In the genomic region with DNA sequence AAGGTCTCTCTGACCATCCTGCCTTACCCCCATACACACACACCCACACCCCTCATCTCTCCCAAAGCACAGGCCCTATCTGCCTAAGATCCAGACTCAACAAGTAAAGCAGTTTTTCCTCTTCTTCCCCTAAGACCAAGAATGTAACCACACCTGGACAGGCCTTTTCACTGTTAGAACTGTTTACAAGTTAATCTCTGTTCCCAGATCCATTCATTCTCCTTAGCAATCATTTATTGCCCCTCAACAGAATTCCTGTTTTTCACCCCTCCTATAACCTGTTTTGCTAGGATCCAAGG, we compare ENCODE assay signal across 20 cellular contexts. TPM values are rescaled to one million over a fixed set of nuclear protein-coding genes. Genes with fewer than 3 reads are reported as not detected.
DNase-seq lines count a peak whose midpoint lies in the region; ATAC-seq, FAIRE-seq and TF ChIP-seq lines count a peak whose summit lies in the region.
"Had no signal": no experiment of that assay in that cellular context is flagged by ENCODE, and none has a peak within 500 bp of the region (broad histone marks: within the 10 kb centered on the region; RNA-seq: fewer than 3 reads in every experiment).

No MANE protein-coding gene starts in this region.

- peaks cover 4% of the 10 kb centered on the region for H3K36me3 Mint-ChIP-seq in astrocyte (ENCODE audit: low read depth, unreplicated experiment)
- H3K36me3 Mint-ChIP-seq: CD4-positive, CD25-positive, alpha-beta regulatory T cell had no signal

- H3K79me1 ChIP-seq in IMR-90 (ENCODE audit: low read depth in 1 of 2, low read length in 2 of 2) = peaks cover 0 to 2% of the 10 kb centered on the region in 2 experiments; a peak in 1 of 4 replicates

- H3K9ac ChIP-seq in IMR-90 (ENCODE audit: low read depth, low read length) (no peak overlapping the region), astrocyte (ENCODE audit: low read length) (no peak overlapping the region), iPS-18a (ENCODE audit: low read length) (peak overlapping the region; percentile 9)

- no TSS peak for BruUV-seq in IMR-90 (replicated peaks; lab: Mats Ljungman, UMichigan)

- H4K5ac ChIP-seq in IMR-90 (ENCODE audit: low read depth, low read length) = no peak overlapping the region

- FAIRE-seq in astrocyte (lab: Jason Lieb, UNC) = no peak

- H3K4me3 ChIP-seq in IMR-90 (ENCODE audit: insufficient read depth, low read depth, low read length) = no peak overlapping the region
- no peak overlapping the region for H3K4me3 ChIP-seq in astrocyte (ENCODE audit: insufficient read depth, low read depth, low read length)
- H3K4me3 ChIP-seq in iPS-18a (ENCODE audit: low read length) = no peak overlapping the region
- H3K4me3 ChIP-seq in thyroid gland (replicated peaks in 1 of 3) = no peak overlapping the region
- no peak overlapping the region for H3K4me3 ChIP-seq in vagina
- H3K4me3 ChIP-seq: PC-9, SK-N-MC had no signal

- H3K9me3 ChIP-seq in IMR-90 (ENCODE audit: control insufficient read depth, insufficient read depth, low read length) (no peaks in the 10 kb centered on the region), astrocyte (ENCODE audit: insufficient read depth, low read depth, low read length) (no peaks in the 10 kb centered on the region), iPS-18a (ENCODE audit: control insufficient read depth, low read depth, low read length) (no peaks in the 10 kb centered on the region), thyroid gland (no peaks in the 10 kb centered on the region), vagina (no peaks in the 10 kb centered on the region)

- H4K8ac ChIP-seq in IMR-90 (ENCODE audit: low read depth in 2 of 2, low read length in 2 of 2) = no peak overlapping the region

- intact Hi-C loops in IMR-90 (cut with micrococcal nuclease) (no loop called here), thyroid gland (cut with DNase I) (no loop called here), vagina (cut with DNase I) (no loop called here)

- no peaks in the 10 kb centered on the region for H3K27me3 ChIP-seq in IMR-90 (ENCODE audit: control insufficient read depth, insufficient read depth, low read length)
- peaks cover 3% of the 10 kb centered on the region for H3K27me3 ChIP-seq in astrocyte (ENCODE audit: insufficient read depth, low read length)
- H3K27me3 ChIP-seq in iPS-18a (ENCODE audit: control insufficient read depth, insufficient read depth, low read length) = peaks cover 6% of the 10 kb centered on the region
- H3K27me3 ChIP-seq in thyroid gland = no peaks in the 10 kb centered on the region
- H3K27me3 ChIP-seq in vagina = no peaks in the 10 kb centered on the region

- no peak overlapping the region for H3K56ac ChIP-seq in IMR-90 (ENCODE audit: extremely low read depth, insufficient read depth, low read length)

- H3K14ac ChIP-seq in IMR-90 (replicated peaks; ENCODE audit: low read depth, low read length) = no peak overlapping the region

- no peak for TF ChIP-seq CTCF in IMR-90 (conservative IDR thresholded peaks at IDR 0.05; ENCODE audit: low read depth, low read length)
- no peak for TF ChIP-seq CTCF in astrocyte (IDR thresholded peaks at IDR 0.05; ENCODE audit: insufficient read depth, low read depth, low read length)
- no peak for TF ChIP-seq CTCF in thyroid gland (IDR thresholded peaks at IDR 0.05)
- TF ChIP-seq CTCF in vagina (IDR thresholded peaks at IDR 0.05) = no peak

- H3K4me2 ChIP-seq in IMR-90 (ENCODE audit: low read depth, low read length) = no peak overlapping the region
- H3K4me2 ChIP-seq in astrocyte (ENCODE audit: low read length) = no peak overlapping the region
- H3K4me2 ChIP-seq: PC-9 had no signal

- peaks cover 6% of the 10 kb centered on the region for H3K4me1 ChIP-seq in IMR-90 (ENCODE audit: control insufficient read depth, insufficient read depth, low read length)
- H3K4me1 ChIP-seq in astrocyte (ENCODE audit: insufficient read depth, low read length) = no peaks in the 10 kb centered on the region
- peaks cover 21% of the 10 kb centered on the region for H3K4me1 ChIP-seq in iPS-18a (ENCODE audit: control insufficient read depth, low read depth, low read length)
- H3K4me1 ChIP-seq in thyroid gland = peaks cover 9 to 28% of the 10 kb centered on the region in 2 donors
- no peaks in the 10 kb centered on the region for H3K4me1 ChIP-seq in vagina

- no peaks in the 10 kb centered on the region for H3K4me1 Mint-ChIP-seq in astrocyte (ENCODE audit: low read depth, unreplicated experiment)
- H3K4me1 Mint-ChIP-seq: CD4-positive, CD25-positive, alpha-beta regulatory T cell had no signal

- H3K18ac ChIP-seq in IMR-90 (ENCODE audit: low read depth, low read length) = no peak overlapping the region

- in situ Hi-C loops in IMR-90 (cut with MboI; ENCODE audit: low sequenced_read_pairs) = no loop called here

- H4K91ac ChIP-seq in IMR-90 (ENCODE audit: insufficient read depth, low read depth, low read length) = no peak overlapping the region

- no peaks in the 10 kb centered on the region for H4K20me1 ChIP-seq in IMR-90 (ENCODE audit: insufficient read depth, low read length)
- no peaks in the 10 kb centered on the region for H4K20me1 ChIP-seq in astrocyte (ENCODE audit: insufficient read depth, low read length)

- H3K27ac Mint-ChIP-seq in astrocyte (ENCODE audit: unreplicated experiment) = no peak overlapping the region

- POLR2A ChIA-PET in IMR-90 (lab: Charles Lee; ENCODE audit: unreplicated experiment) = no interaction called here

- no peak overlapping the region for H2BK5ac ChIP-seq in IMR-90 (ENCODE audit: low read depth, low read length, poor library complexity, severe bottlenecking)

- H3K4ac ChIP-seq in IMR-90 (ENCODE audit: low read depth, low read length) = no peak overlapping the region

- H3K9me1 ChIP-seq in IMR-90 (ENCODE audit: insufficient read depth, low read length) = no peaks in the 10 kb centered on the region; the same call in 1 of the 2 replicates

- H2BK20ac ChIP-seq in IMR-90 (ENCODE audit: low read depth, low read length) = no peak overlapping the region

- H2AFZ ChIP-seq in IMR-90 (replicated peaks; ENCODE audit: low read length, poor library complexity) (no peak overlapping the region), astrocyte (ENCODE audit: low read depth, low read length) (no peak overlapping the region)
- H2AFZ ChIP-seq: PC-9 had no signal

- 0 out of 2 replicates have a peak overlapping the region, but pooled peaks have one; percentile 0 for H2AK5ac ChIP-seq in IMR-90 (ENCODE audit: low read depth, low read length)

- H3K27me3 Mint-ChIP-seq in astrocyte (ENCODE audit: low read depth, unreplicated experiment) = peaks cover 3% of the 10 kb centered on the region

- no peak for TF ChIP-seq RAD21 in IMR-90 (IDR thresholded peaks at IDR 0.05; ENCODE audit: low read length)

- H2AK9ac ChIP-seq in IMR-90 (replicated peaks; ENCODE audit: low read depth, low read length, poor library complexity) = peak overlapping the region; percentile 30

- H3K4me3 Mint-ChIP-seq in astrocyte (ENCODE audit: unreplicated experiment) = peak overlapping the region; percentile 20
- H3K4me3 Mint-ChIP-seq: CD4-positive, CD25-positive, alpha-beta regulatory T cell had no signal

- CTCF ChIA-PET in IMR-90 (lab: Yijun Ruan, JAX) = interaction anchor here (1.1 kb wide), 1 partner anchor 12 kb away, joined by 3 read pairs; the partner anchor contains the start of gene ACIN1

- dilution Hi-C loops in IMR-90 (cut with HindIII; ENCODE audit: low sequenced_read_pairs, unreplicated experiment) = no loop called here

- DNase-seq in IMR-90 = no peak
- no peak for DNase-seq in astrocyte (ENCODE audit: low read depth)
- no peak for DNase-seq in thyroid gland
- no peak for DNase-seq in stimulated activated CD4-positive, alpha-beta T cell treated with anti-CD3 and anti-CD28 coated beads, Interleukin-15, amount 100 ng/mL, for 24 hours
- DNase-seq in vagina (ENCODE audit: extremely low spot score in 2 of 2) = no peak
- no peak for DNase-seq in NCI-H1436 treated with DMSO at 0.1 percent for 48 hours (lab: John Stamatoyannopoulos, UW)
- DNase-seq: CD4-positive, CD25-positive, alpha-beta regulatory T cell; COR-L47; DMS79 treated with DMSO at 0.1 percent for 48 hours; GOT3; NCI-H187; NCI-H2107; PC-9; SHP77 treated with DMSO at 0.1 percent for 48 hours had no signal

- H2BK120ac ChIP-seq in IMR-90 (ENCODE audit: low read depth, low read length) = no peak overlapping the region

- H3K36me3 ChIP-seq in IMR-90 (ENCODE audit: control insufficient read depth, insufficient read depth, low read length) (no peaks in the 10 kb centered on the region), astrocyte (ENCODE audit: insufficient read depth, low read length) (no peaks in the 10 kb centered on the region), iPS-18a (ENCODE audit: control insufficient read depth, low read depth, low read length) (no peaks in the 10 kb centered on the region), thyroid gland (no peaks in the 10 kb centered on the region), vagina (no peaks in the 10 kb centered on the region)

- no peaks in the 10 kb centered on the region for H3K9me3 Mint-ChIP-seq in astrocyte (ENCODE audit: unreplicated experiment)
- H3K9me3 Mint-ChIP-seq: CD4-positive, CD25-positive, alpha-beta regulatory T cell had no signal

- H2BK15ac ChIP-seq in IMR-90 (ENCODE audit: low read depth, low read length) = no peak overlapping the region

- H3K27ac ChIP-seq in IMR-90 (ENCODE audit: insufficient read depth, low read length) = no peak overlapping the region
- no peak overlapping the region for H3K27ac ChIP-seq in astrocyte (ENCODE audit: low read depth, low read length)
- H3K27ac ChIP-seq in iPS-18a (ENCODE audit: low read length) = no peak overlapping the region
- H3K27ac ChIP-seq in thyroid gland = peak overlapping the region; percentile 47 to 86 (median 73)
- no peak overlapping the region for H3K27ac ChIP-seq in vagina
- H3K27ac ChIP-seq: PC-9, RWPE1, SK-N-MC had no signal

- ATAC-seq in IMR-90 (ENCODE audit: low read depth) (no peak), HG03460 (IDR thresholded peaks at IDR 0.05; ENCODE audit: unreplicated experiment) (no peak)

- H3K79me2 ChIP-seq in astrocyte (ENCODE audit: insufficient read depth, low read length) = no peaks in the 10 kb centered on the region

- no peak overlapping the region for H3K23ac ChIP-seq in IMR-90 (ENCODE audit: low read depth, low read length)

- no peak for TF ChIP-seq POLR2A in IMR-90 (IDR thresholded peaks at IDR 0.05; ENCODE audit: low read depth, low read length)
- TF ChIP-seq POLR2A in thyroid gland (IDR thresholded peaks at IDR 0.05) = no peak
- TF ChIP-seq POLR2A in vagina (IDR thresholded peaks at IDR 0.05) = no peak

RNA-seq across cellular contexts. Expression of gene CIROP, which starts 1.9 kb away (rescaled TPM):
- total RNA-seq in IMR-90 (2012; rRNA removed) (0.28 and 0.36 TPM in 2 replicates), astrocyte (not detected in 2 replicates), thyroid gland (under 1 TPM in 1 of 4 donors, not detected in 3; 0.11 TPM), vagina (not detected)
- 0.31 and 0.37 TPM in 2 replicates for polyA plus RNA-seq in IMR-90 (2012; rRNA removed)
- polyA plus RNA-seq in IMR-90 (2012; cell fraction: cytosol; rRNA removed) = 0.23 and 0.43 TPM in 2 replicates
- 1.3 and 1.8 TPM in 2 replicates for polyA plus RNA-seq in IMR-90 (2012; cell fraction: nucleus; rRNA removed; ENCODE audit: low replicate concordance)
- total RNA-seq: CD4-positive, CD25-positive, alpha-beta regulatory T cell; NCI-H460; PC-9 had no signal

RNA-seq across cellular contexts. Expression of gene C14orf119, which starts 11.4 kb away (rescaled TPM):
- total RNA-seq in IMR-90 (2012; rRNA removed) = 61.9 and 83.7 TPM in 2 replicates
- polyA plus RNA-seq in IMR-90 (2012; rRNA removed) = 74.0 and 86.3 TPM in 2 replicates
- polyA plus RNA-seq in IMR-90 (2012; cell fraction: cytosol; rRNA removed) = 36.7 and 38.7 TPM in 2 replicates
- 13.9 and 46.2 TPM in 2 replicates for polyA plus RNA-seq in IMR-90 (2012; cell fraction: nucleus; rRNA removed; ENCODE audit: low replicate concordance)
- total RNA-seq in astrocyte = 79.5 and 83.9 TPM in 2 replicates
- total RNA-seq in thyroid gland = 10 to 100 TPM; 21.3 to 37.1 (median 28.9) TPM
- 13.8 TPM for total RNA-seq in vagina

RNA-seq across cellular contexts. Expression of gene ACIN1, which starts 11.8 kb away (rescaled TPM):
- total RNA-seq in IMR-90 (2012; rRNA removed) (71.9 and 73.8 TPM in 2 replicates), astrocyte (186 and 208 TPM in 2 replicates), thyroid gland (100 to 1,000 TPM; 143 to 195 (median 152) TPM), vagina (121 TPM)
- 167 and 185 TPM in 2 replicates for polyA plus RNA-seq in IMR-90 (2012; rRNA removed)
- 47.0 and 54.1 TPM in 2 replicates for polyA plus RNA-seq in IMR-90 (2012; cell fraction: cytosol; rRNA removed)
- 631 and 1,195 TPM in 2 replicates for polyA plus RNA-seq in IMR-90 (2012; cell fraction: nucleus; rRNA removed; ENCODE audit: low replicate concordance)

RNA-seq across cellular contexts. Expression of gene CEBPE, which starts 12.4 kb away (rescaled TPM):
- total RNA-seq in IMR-90 (2012; rRNA removed) = not detected in 2 replicates
- polyA plus RNA-seq in IMR-90 (2012; rRNA removed) = 0.05 TPM in 1 of 2 replicates, not detected in the other
- polyA plus RNA-seq in IMR-90 (2012; cell fraction: cytosol; rRNA removed) = not detected in 2 replicates
- not detected in 2 replicates for polyA plus RNA-seq in IMR-90 (2012; cell fraction: nucleus; rRNA removed; ENCODE audit: low replicate concordance)
- not detected in 2 replicates for total RNA-seq in astrocyte
- not detected for total RNA-seq in thyroid gland
- not detected for total RNA-seq in vagina
- total RNA-seq: CD4-positive, CD25-positive, alpha-beta regulatory T cell; NCI-H460; PC-9 had no signal
- polyA plus RNA-seq: BJ had no signal

RNA-seq across cellular contexts. Expression of gene CDH24, which starts 49.4 kb away (rescaled TPM):
- total RNA-seq in IMR-90 (2012; rRNA removed) = 3.6 and 3.9 TPM in 2 replicates
- 24.4 and 30.0 TPM in 2 replicates for polyA plus RNA-seq in IMR-90 (2012; rRNA removed)
- 11.1 and 16.7 TPM in 2 replicates for polyA plus RNA-seq in IMR-90 (2012; cell fraction: cytosol; rRNA removed)
- polyA plus RNA-seq in IMR-90 (2012; cell fraction: nucleus; rRNA removed; ENCODE audit: low replicate concordance) = 239 and 468 TPM in 2 replicates
- 17.4 and 22.2 TPM in 2 replicates for total RNA-seq in astrocyte
- total RNA-seq in thyroid gland = 1 to 10 TPM; 2.9 to 7.8 (median 5.6) TPM
- 5.4 TPM for total RNA-seq in vagina

Comparison
In these comparisons a context has a peak if more than half of its experiments do, and no peak if none do; other contexts are left out.
1. H3K27ac ChIP-seq: peak in thyroid gland (3 of 3); none in IMR-90 (single experiment), astrocyte (single experiment), iPS-18a (single experiment) and vagina (single experiment).